In the genomic region with DNA sequence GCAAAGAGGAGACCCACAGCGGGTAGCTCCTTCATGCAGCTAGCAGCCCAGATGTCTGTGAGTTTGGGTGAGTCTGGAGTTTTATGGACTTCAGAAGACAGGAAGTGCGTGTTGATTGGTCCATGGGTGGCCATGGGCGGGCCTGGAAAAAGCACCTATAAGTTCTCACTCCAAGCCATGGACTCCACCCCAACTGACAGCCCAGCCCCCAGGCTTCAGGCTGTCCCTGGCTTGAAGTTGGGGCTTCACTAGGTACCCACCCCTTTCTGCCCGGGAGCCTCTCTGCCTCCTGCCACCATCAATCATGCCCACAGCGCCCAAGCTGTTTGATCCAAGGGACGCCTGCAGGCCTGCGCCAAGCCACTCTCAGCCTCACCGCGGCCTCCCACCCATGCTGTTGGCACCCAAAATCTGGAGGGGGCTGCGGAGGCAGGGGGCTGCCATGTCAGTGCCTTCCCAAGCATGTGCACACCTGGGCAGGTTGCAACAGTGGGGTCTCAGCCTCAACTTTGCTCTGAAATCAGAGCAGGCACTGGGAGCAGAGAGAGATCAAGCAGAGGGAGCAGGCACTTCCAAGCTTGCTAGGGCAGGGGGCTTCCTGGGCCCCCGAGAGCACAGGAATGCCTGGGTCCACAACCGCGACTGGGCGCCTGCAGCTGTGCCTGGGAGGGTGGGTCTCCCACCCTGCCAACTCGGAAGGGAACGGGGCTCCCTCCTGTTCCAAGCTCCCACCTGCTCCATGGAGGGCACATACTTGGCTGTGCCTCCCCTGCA, we compare ENCODE assay signal across 13 cellular contexts.
DNase-seq lines count a peak whose midpoint lies in the region; ATAC-seq and TF ChIP-seq lines count a peak whose summit lies in the region.
"Had no signal": no experiment of that assay in that cellular context is flagged by ENCODE, and none has a peak within 500 bp of the region (broad histone marks: within the 10 kb centered on the region; RNA-seq: fewer than 3 reads in every experiment).

No MANE protein-coding gene starts in this region.

- H3K27me3 ChIP-seq in osteoblast (ENCODE audit: insufficient read depth, low read length): no peaks in the 10 kb centered on the region

- H3K79me2 ChIP-seq in osteoblast (ENCODE audit: insufficient read depth, low read length): no peaks in the 10 kb centered on the region

- no peaks in the 10 kb centered on the region for H3K36me3 ChIP-seq in osteoblast (ENCODE audit: insufficient read depth, low read length)
- H3K36me3 ChIP-seq: thoracic aorta had no signal

- peak overlapping the region; percentile 49 for H3K4me3 ChIP-seq in osteoblast (ENCODE audit: insufficient read depth, low read length)
- H3K4me3 ChIP-seq: PC-9 had no signal

- no peaks in the 10 kb centered on the region for H4K20me1 ChIP-seq in osteoblast (ENCODE audit: insufficient read depth, low read length)

- no peaks in the 10 kb centered on the region for H3K4me1 ChIP-seq in osteoblast (ENCODE audit: insufficient read depth, low read length)

- DNase-seq in EH (ENCODE audit: low read depth) (peak; percentile 3), RPMI8226 (peak; percentile 88), foreskin melanocyte (peak; percentile 22), osteoblast (ENCODE audit: insufficient read length, low spot score, missing footprints) (peak; percentile 61), NCI-H1105 (lab: John Stamatoyannopoulos, UW) (no peak)
- no peak for DNase-seq in stimulated activated naive CD4-positive, alpha-beta T cell (lab: John Stamatoyannopoulos, UW)
- DNase-seq: activated CD8-positive, alpha-beta memory T cell treated with anti-CD3 and anti-CD28 coated beads for 24 hours; KG1; PC-9; stimulated activated CD4-positive, alpha-beta T cell treated with anti-CD3 and anti-CD28 coated beads, Interleukin-12 subunit alpha, Interleukin-12 subunit beta, amount 100 ng/mL, for 4 hours had no signal

- peak overlapping the region; percentile 59 for H2AFZ ChIP-seq in osteoblast (ENCODE audit: low read length)
- H2AFZ ChIP-seq: PC-9 had no signal

- ATAC-seq in GM19328 (IDR thresholded peaks at IDR 0.05; ENCODE audit: unreplicated experiment) (no peak), GM18520 (IDR thresholded peaks at IDR 0.05; ENCODE audit: unreplicated experiment) (no peak)

- no peaks in the 10 kb centered on the region for H3K9me3 ChIP-seq in osteoblast (ENCODE audit: low read depth, low read length)
- H3K9me3 ChIP-seq: thoracic aorta had no signal

- H3K27ac ChIP-seq in osteoblast (ENCODE audit: low read depth, low read length): no peak overlapping the region
- H3K27ac ChIP-seq: PC-9, thoracic aorta had no signal

- TF ChIP-seq CTCF in osteoblast (IDR thresholded peaks at IDR 0.05; ENCODE audit: extremely low read depth, low read depth, low read length): no peak

- H3K4me2 ChIP-seq in osteoblast (ENCODE audit: insufficient read depth, low read length): no peak overlapping the region
- H3K4me2 ChIP-seq: PC-9 had no signal

Comparison
In these comparisons a context has a peak if more than half of its experiments do, and no peak if none do; other contexts are left out.
1. DNase-seq: peak in EH (single experiment), RPMI8226 (single experiment), foreskin melanocyte (single experiment) and osteoblast (single experiment); none in stimulated activated naive CD4-positive, alpha-beta T cell (0 of 6) and NCI-H1105 (single experiment).